ENCODE assay signal across 30 cellular contexts in the genomic region with DNA sequence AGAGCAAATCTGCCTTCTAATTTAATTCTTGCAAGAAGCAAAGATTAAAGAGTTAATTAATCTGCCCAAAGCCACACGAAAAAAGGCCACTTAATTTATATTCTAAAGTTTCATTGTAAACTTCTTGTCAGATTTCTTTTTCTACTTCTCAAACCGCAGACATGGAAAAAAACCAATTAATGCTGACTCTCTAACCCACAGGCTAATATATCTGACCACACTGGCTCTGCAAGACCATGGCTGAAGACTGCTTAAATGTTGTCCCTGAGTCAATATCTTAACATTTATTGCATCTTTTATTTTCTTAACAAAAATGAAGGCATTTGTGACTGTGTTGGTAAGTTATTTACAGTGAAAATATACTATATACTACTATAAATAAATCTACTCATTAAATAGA.
"Had no signal": no experiment of that assay in that cellular context is flagged by ENCODE, and none has a peak within 500 bp of the region (broad histone marks: within the 10 kb centered on the region; RNA-seq: fewer than 3 reads in every experiment).

No MANE protein-coding gene starts in this region.

- H3K4me3 Mint-ChIP-seq: activated CD4-positive, alpha-beta memory T cell treated with anti-CD3 and anti-CD28 coated beads for 36 hours; activated CD4-positive, alpha-beta T cell treated with anti-CD3 and anti-CD28 coated beads for 36 hours; activated CD4-positive, alpha-beta T cell treated with anti-CD3 and anti-CD28 coated beads, Interleukin-2, amount 10 ng/mL, durations not matched to agents 24 days and 14 days; activated CD8-positive, alpha-beta memory T cell treated with anti-CD3 and anti-CD28 coated beads, Interleukin-2, amount 10 ng/mL, durations not matched to agents 7 days and 5 days; activated CD8-positive, alpha-beta T cell treated with anti-CD3 and anti-CD28 coated beads, Interleukin-2, amount 10 ng/mL, durations not matched to agents 7 days and 5 days; activated naive CD4-positive, alpha-beta T cell treated with anti-CD3 and anti-CD28 coated beads for 36 hours; activated naive CD8-positive, alpha-beta T cell treated with anti-CD3 and anti-CD28 coated beads, Interleukin-2, amount 10 ng/mL, durations not matched to agents 7 days and 5 days; activated T-helper 1 cell treated with anti-CD3 and anti-CD28 coated beads, Interleukin-12 subunit alpha, Interleukin-12 subunit beta, Interleukin-2, Interleukin-4 antibody, amounts not matched to agents 30 ng/mL and 10 ng/mL and 1 ng/mL, durations not matched to agents 14 hours and 24 hours and 36 hours; effector memory CD8-positive, alpha-beta T cell had no signal

- H3K36me3 Mint-ChIP-seq: activated CD4-positive, alpha-beta memory T cell treated with anti-CD3 and anti-CD28 coated beads for 36 hours; activated CD8-positive, alpha-beta memory T cell treated with anti-CD3 and anti-CD28 coated beads, Interleukin-2, amount 10 ng/mL, durations not matched to agents 7 days and 5 days; activated naive CD4-positive, alpha-beta T cell treated with anti-CD3 and anti-CD28 coated beads, Interleukin-2, amount 50 U/mL, for 72 hours; activated naive CD8-positive, alpha-beta T cell treated with anti-CD3 and anti-CD28 coated beads, Interleukin-2, amount 10 ng/mL, durations not matched to agents 7 days and 5 days had no signal

- H3K9me3 Mint-ChIP-seq: activated CD4-positive, alpha-beta memory T cell treated with anti-CD3 and anti-CD28 coated beads for 36 hours; activated CD4-positive, alpha-beta T cell treated with anti-CD3 and anti-CD28 coated beads, Interleukin-2, amount 10 ng/mL, durations not matched to agents 24 days and 14 days; activated naive CD8-positive, alpha-beta T cell treated with anti-CD3 and anti-CD28 coated beads, Interleukin-2, amount 10 ng/mL, durations not matched to agents 7 days and 5 days; activated T-helper 1 cell treated with anti-CD3 and anti-CD28 coated beads, Interleukin-12 subunit alpha, Interleukin-12 subunit beta, Interleukin-2, Interleukin-4 antibody, amounts not matched to agents 30 ng/mL and 10 ng/mL and 1 ng/mL, durations not matched to agents 14 hours and 24 hours and 36 hours; activated T-helper 2 cell treated with anti-CD3 and anti-CD28 coated beads, Interferon-gamma antibody, Interleukin-2, Interleukin-4, amounts not matched to agents 10 μg/mL and 5 μg/mL and 100 μg/mL, durations not matched to agents 14 hours and 24 hours and 36 hours; effector memory CD8-positive, alpha-beta T cell had no signal

- H3K27me3 Mint-ChIP-seq: activated CD4-positive, alpha-beta memory T cell treated with anti-CD3 and anti-CD28 coated beads for 36 hours; activated CD4-positive, alpha-beta T cell treated with anti-CD3 and anti-CD28 coated beads, Interleukin-2, amount 10 ng/mL, durations not matched to agents 24 days and 14 days; activated CD8-positive, alpha-beta memory T cell treated with anti-CD3 and anti-CD28 coated beads, Interleukin-2, amount 10 ng/mL, durations not matched to agents 7 days and 5 days; activated naive CD8-positive, alpha-beta T cell treated with anti-CD3 and anti-CD28 coated beads, Interleukin-2, amount 10 ng/mL, durations not matched to agents 7 days and 5 days had no signal

- H3K4me3 ChIP-seq: body of pancreas, esophagus muscularis mucosa, gastrocnemius medialis, heart left ventricle had no signal

- H3K36me3 ChIP-seq: esophagus muscularis mucosa, gastrocnemius medialis, heart left ventricle had no signal

- H3K4me1 ChIP-seq: body of pancreas, esophagus muscularis mucosa, foreskin keratinocyte, gastrocnemius medialis, heart left ventricle had no signal

- ATAC-seq: activated CD4-positive, alpha-beta T cell treated with anti-CD3 and anti-CD28 coated beads for 36 hours; activated CD8-positive, alpha-beta memory T cell treated with anti-CD3 and anti-CD28 coated beads, Interleukin-2, amount 10 ng/mL, durations not matched to agents 7 days and 5 days; activated CD8-positive, alpha-beta T cell treated with anti-CD3 and anti-CD28 coated beads, Interleukin-2, amount 10 ng/mL, durations not matched to agents 7 days and 5 days; activated naive CD4-positive, alpha-beta T cell treated with anti-CD3 and anti-CD28 coated beads, Interleukin-2, amount 50 U/mL, for 72 hours; body of pancreas; effector memory CD8-positive, alpha-beta T cell; foreskin keratinocyte; gastrocnemius medialis; heart left ventricle had no signal

- H3K27me3 ChIP-seq: body of pancreas, foreskin keratinocyte, gastrocnemius medialis, heart left ventricle had no signal

- H3K4me1 Mint-ChIP-seq: activated CD4-positive, alpha-beta T cell treated with anti-CD3 and anti-CD28 coated beads for 36 hours; activated CD4-positive, alpha-beta T cell treated with anti-CD3 and anti-CD28 coated beads, Interleukin-2, amount 10 ng/mL, durations not matched to agents 24 days and 14 days; activated CD8-positive, alpha-beta memory T cell treated with anti-CD3 and anti-CD28 coated beads, Interleukin-2, amount 10 ng/mL, durations not matched to agents 7 days and 5 days; activated naive CD8-positive, alpha-beta T cell treated with anti-CD3 and anti-CD28 coated beads, Interleukin-2, amount 10 ng/mL, durations not matched to agents 7 days and 5 days had no signal

- H3K27ac ChIP-seq: body of pancreas, esophagus muscularis mucosa, foreskin keratinocyte, gastrocnemius medialis, heart left ventricle had no signal

- H3K9me3 ChIP-seq: body of pancreas, esophagus muscularis mucosa, gastrocnemius medialis had no signal

- H3K27ac Mint-ChIP-seq: activated CD4-positive, alpha-beta memory T cell treated with anti-CD3 and anti-CD28 coated beads for 36 hours; activated CD4-positive, alpha-beta T cell treated with anti-CD3 and anti-CD28 coated beads for 36 hours; activated CD4-positive, alpha-beta T cell treated with anti-CD3 and anti-CD28 coated beads, Interleukin-2, amount 10 ng/mL, durations not matched to agents 24 days and 14 days; activated CD8-positive, alpha-beta memory T cell treated with anti-CD3 and anti-CD28 coated beads, Interleukin-2, amount 10 ng/mL, durations not matched to agents 7 days and 5 days; activated CD8-positive, alpha-beta T cell treated with anti-CD3 and anti-CD28 coated beads, Interleukin-2, amount 10 ng/mL, durations not matched to agents 7 days and 5 days; activated naive CD4-positive, alpha-beta T cell treated with anti-CD3 and anti-CD28 coated beads for 36 hours; activated naive CD4-positive, alpha-beta T cell treated with anti-CD3 and anti-CD28 coated beads, Interleukin-2, amount 50 U/mL, for 72 hours; activated naive CD8-positive, alpha-beta T cell treated with anti-CD3 and anti-CD28 coated beads, Interleukin-2, amount 10 ng/mL, durations not matched to agents 7 days and 5 days; activated T-helper 1 cell treated with anti-CD3 and anti-CD28 coated beads, Interleukin-12 subunit alpha, Interleukin-12 subunit beta, Interleukin-2, Interleukin-4 antibody, amounts not matched to agents 30 ng/mL and 10 ng/mL and 1 ng/mL, durations not matched to agents 14 hours and 24 hours and 36 hours; activated T-helper 2 cell treated with anti-CD3 and anti-CD28 coated beads, Interferon-gamma antibody, Interleukin-2, Interleukin-4, amounts not matched to agents 10 μg/mL and 5 μg/mL and 100 μg/mL, durations not matched to agents 14 hours and 24 hours and 36 hours; effector memory CD8-positive, alpha-beta T cell had no signal

- DNase-seq: activated CD4-positive, alpha-beta memory T cell treated with anti-CD3 and anti-CD28 coated beads for 36 hours; activated CD4-positive, alpha-beta T cell treated with anti-CD3 and anti-CD28 coated beads for 36 hours; activated CD4-positive, alpha-beta T cell treated with anti-CD3 and anti-CD28 coated beads, Interleukin-2, amount 10 ng/mL, durations not matched to agents 24 days and 14 days; activated CD4-positive, CD25-positive, alpha-beta regulatory T cell; activated CD4-positive, CD25-positive, alpha-beta regulatory T cell treated with anti-CD3 and anti-CD28 coated beads, Interleukin-2, amount 50 U/mL, for 72 hours; activated CD8-positive, alpha-beta memory T cell treated with anti-CD3 and anti-CD28 coated beads, Interleukin-2, amount 10 ng/mL, durations not matched to agents 7 days and 5 days; activated CD8-positive, alpha-beta memory T cell treated with anti-CD3 and anti-CD28 coated beads, Interleukin-2, amount 50 U/mL, for 4 hours; activated CD8-positive, alpha-beta T cell treated with anti-CD3 and anti-CD28 coated beads, Interleukin-2, amount 10 ng/mL, durations not matched to agents 7 days and 5 days; activated effector memory CD4-positive, alpha-beta T cell treated with anti-CD3 and anti-CD28 coated beads, Interleukin-2, amount 50 U/mL, for 16 hours; activated naive CD4-positive, alpha-beta T cell treated with anti-CD3 and anti-CD28 coated beads for 36 hours; activated naive CD8-positive, alpha-beta T cell treated with anti-CD3 and anti-CD28 coated beads, Interleukin-2, amount 10 ng/mL, durations not matched to agents 7 days and 5 days; activated T-cell treated with anti-CD3 and anti-CD28 coated beads, Interleukin-2, amount 50 U/mL, for 1 hour; activated T-cell treated with anti-CD3 and anti-CD28 coated beads, Interleukin-2, amount 50 U/mL, for 48 hours; anterior cingulate cortex; body of pancreas; caudate nucleus; cortex of kidney; dermis blood vessel endothelial cell; effector CD4-positive, alpha-beta T cell; effector memory CD8-positive, alpha-beta T cell; erythroblast; foreskin keratinocyte; gastrocnemius medialis; glutamatergic neuron; heart left ventricle; T-helper 2 cell had no signal
